Comparison of ENCODE assay signal across 8 cellular contexts in genomic region chr3:134364936-134365765, GRCh38. TPM values are rescaled to one million over a fixed set of nuclear protein-coding genes. Genes with fewer than 3 reads are reported as not detected.
DNase-seq lines count a peak whose midpoint lies in the region; ATAC-seq and TF ChIP-seq lines count a peak whose summit lies in the region.

No MANE protein-coding gene starts in this region.

- H3K4me3 Mint-ChIP-seq in chondrocyte (ENCODE audit: unreplicated experiment) (peak overlapping the region; percentile 40), natural killer cell (peak overlapping the region; percentile 77)

- ATAC-seq in natural killer cell = no peak

- intact Hi-C loops in natural killer cell (cut with micrococcal nuclease) = no loop called here

- H4K20me1 ChIP-seq in BLaER1 = no peaks in the 10 kb centered on the region

- H3K27ac ChIP-seq in BLaER1 = no peak overlapping the region

- DNase-seq in HuH-7.5 (ENCODE audit: low spot score) (peak; percentile 20), chondrocyte (ENCODE audit: low spot score) (peak; percentile 54), natural killer cell (no peak), NCI-H1694 (lab: John Stamatoyannopoulos, UW) (no peak), NCI-H1694 treated with DMSO at 0.1 percent for 48 hours (lab: John Stamatoyannopoulos, UW) (no peak), NCI-H2171 treated with DMSO at 0.1 percent for 48 hours (lab: John Stamatoyannopoulos, UW) (no peak), inferior parietal cortex (ENCODE audit: extremely low spot score) (no peak)

- H3K36me3 ChIP-seq in BLaER1 = peaks cover 13% of the 10 kb centered on the region; the same call in 1 of the 2 replicates

- no peaks in the 10 kb centered on the region for H3K9me3 ChIP-seq in BLaER1

- TF ChIP-seq CTCF in chondrocyte (IDR thresholded peaks at IDR 0.05) (no peak), natural killer cell (IDR thresholded peaks at IDR 0.05) (no peak)

- peaks cover 52% of the 10 kb centered on the region for H3K4me1 ChIP-seq in BLaER1

- H3K4me3 ChIP-seq in BLaER1 = peak overlapping the region; percentile 67; the same call in 1 of the 2 replicates

- peak overlapping the region; percentile 99 for H3K4me2 ChIP-seq in BLaER1

- H3K36me3 Mint-ChIP-seq in chondrocyte (ENCODE audit: low read depth) (peaks cover 54% of the 10 kb centered on the region), natural killer cell (no peaks in the 10 kb centered on the region)

- no peak overlapping the region for H3K9ac ChIP-seq in BLaER1

- peaks cover 94% of the 10 kb centered on the region for H3K4me1 Mint-ChIP-seq in chondrocyte (ENCODE audit: low read depth)
- H3K4me1 Mint-ChIP-seq in natural killer cell = peaks cover 23 to 25% of the 10 kb centered on the region in 2 donors

- H3K27me3 Mint-ChIP-seq in chondrocyte (ENCODE audit: low read depth) (no peaks in the 10 kb centered on the region), natural killer cell (ENCODE audit: low read depth in 2 of 2) (peaks cover 8 to 19% of the 10 kb centered on the region in 2 donors)

- H3K27ac Mint-ChIP-seq in chondrocyte (ENCODE audit: unreplicated experiment) (peak overlapping the region; percentile 91), natural killer cell (peak overlapping the region; percentile 8 to 55)

- H3K9me3 Mint-ChIP-seq in chondrocyte (ENCODE audit: low read depth) (no peaks in the 10 kb centered on the region), natural killer cell (no peaks in the 10 kb centered on the region)

- no peaks in the 10 kb centered on the region for H3K27me3 ChIP-seq in BLaER1

RNA-seq across cellular contexts. Expression of gene AMOTL2, which starts 9.1 kb away (rescaled TPM):
- 145 to 259 TPM (median 256 TPM) in 3 replicates for total RNA-seq in chondrocyte
- total RNA-seq in natural killer cell = not detected

Comparison
In these comparisons a context has a peak if more than half of its experiments do, and no peak if none do; other contexts are left out.
1. DNase-seq: peak in HuH-7.5 (single experiment) and chondrocyte (single experiment); none in natural killer cell (single experiment), NCI-H1694 (single experiment), NCI-H1694 treated with DMSO at 0.1 percent for 48 hours (single experiment), NCI-H2171 treated with DMSO at 0.1 percent for 48 hours (single experiment) and inferior parietal cortex (single experiment).
2. RNA of gene AMOTL2, which starts 9.1 kb away (total RNA-seq): 145 to 259 TPM in chondrocyte; not detected in natural killer cell; every median in the first group is over 100 times any median in the second.